ENCODE assay signal across 17 cellular contexts in genomic region chr16:4728676-4729075, GRCh38. TPM values are rescaled to one million over a fixed set of nuclear protein-coding genes. Genes with fewer than 3 reads are reported as not detected.
DNase-seq lines count a peak whose midpoint lies in the region; ATAC-seq, FAIRE-seq and TF ChIP-seq lines count a peak whose summit lies in the region.
"Had no signal": no experiment of that assay in that cellular context is flagged by ENCODE, and none has a peak within 500 bp of the region (broad histone marks: within the 10 kb centered on the region; RNA-seq: fewer than 3 reads in every experiment).

No MANE protein-coding gene starts in this region.

- H3K4me3 Mint-ChIP-seq in T-helper 17 cell (no peak overlapping the region), astrocyte (ENCODE audit: unreplicated experiment) (no peak overlapping the region), nephron progenitor cell (no peak overlapping the region)
- no peak overlapping the region for H3K4me3 Mint-ChIP-seq in stimulated activated effector memory CD8-positive, alpha-beta T cell treated with anti-CD3 and anti-CD28 coated beads, Interleukin-12 subunit alpha, Interleukin-12 subunit beta, amount 100 ng/mL, for 72 hours
- H3K4me3 Mint-ChIP-seq: CD4-positive, alpha-beta memory T cell had no signal

- H3K4me2 ChIP-seq in astrocyte (ENCODE audit: low read length) = no peak overlapping the region
- H3K4me2 ChIP-seq: A549 had no signal

- H3K4me3 ChIP-seq in astrocyte (ENCODE audit: insufficient read depth, low read depth, low read length) = no peak overlapping the region
- H3K4me3 ChIP-seq: A549, GM23248 had no signal

- peaks cover 4% of the 10 kb centered on the region for H3K4me1 ChIP-seq in astrocyte (ENCODE audit: insufficient read depth, low read length)
- H3K4me1 ChIP-seq: BE2C had no signal

- no peak for DNase-seq in T-helper 17 cell
- DNase-seq in astrocyte (ENCODE audit: low read depth) = no peak
- DNase-seq in nephron progenitor cell = no peak
- DNase-seq in stimulated activated effector memory CD8-positive, alpha-beta T cell treated with anti-CD3 and anti-CD28 coated beads, Interleukin-12 subunit alpha, Interleukin-12 subunit beta, amount 100 ng/mL, for 72 hours (ENCODE audit: low spot score in 2 of 2) = no peak
- DNase-seq in LoVo (ENCODE audit: low spot score) = no peak
- no peak for DNase-seq in T1000 (lab: John Stamatoyannopoulos, UW)
- DNase-seq: BE2C; CD4-positive, alpha-beta memory T cell; DMS79 treated with DMSO at 0.1 percent for 48 hours; EL; GM23248 had no signal

- peaks cover 2% of the 10 kb centered on the region for H3K36me3 Mint-ChIP-seq in T-helper 17 cell (ENCODE audit: low read depth)
- H3K36me3 Mint-ChIP-seq in astrocyte (ENCODE audit: low read depth, unreplicated experiment) = peaks cover 10% of the 10 kb centered on the region
- H3K36me3 Mint-ChIP-seq in nephron progenitor cell (ENCODE audit: low read depth) = peaks cover 37% of the 10 kb centered on the region
- H3K36me3 Mint-ChIP-seq in stimulated activated effector memory CD8-positive, alpha-beta T cell treated with anti-CD3 and anti-CD28 coated beads, Interleukin-12 subunit alpha, Interleukin-12 subunit beta, amount 100 ng/mL, for 72 hours = peaks cover 28% of the 10 kb centered on the region

- peaks cover 13% of the 10 kb centered on the region for H3K4me1 Mint-ChIP-seq in T-helper 17 cell
- peaks cover 10% of the 10 kb centered on the region for H3K4me1 Mint-ChIP-seq in astrocyte (ENCODE audit: low read depth, unreplicated experiment)
- peaks cover 29% of the 10 kb centered on the region for H3K4me1 Mint-ChIP-seq in nephron progenitor cell
- peaks cover 12% of the 10 kb centered on the region for H3K4me1 Mint-ChIP-seq in stimulated activated effector memory CD8-positive, alpha-beta T cell treated with anti-CD3 and anti-CD28 coated beads, Interleukin-12 subunit alpha, Interleukin-12 subunit beta, amount 100 ng/mL, for 72 hours

- H3K27me3 Mint-ChIP-seq in T-helper 17 cell (no peaks in the 10 kb centered on the region), astrocyte (ENCODE audit: low read depth, unreplicated experiment) (no peaks in the 10 kb centered on the region), nephron progenitor cell (ENCODE audit: low read depth, poor library complexity) (no peaks in the 10 kb centered on the region)
- H3K27me3 Mint-ChIP-seq: CD4-positive, alpha-beta memory T cell had no signal

- no peaks in the 10 kb centered on the region for H3K9me3 Mint-ChIP-seq in astrocyte (ENCODE audit: unreplicated experiment)
- H3K9me3 Mint-ChIP-seq in nephron progenitor cell = no peaks in the 10 kb centered on the region
- H3K9me3 Mint-ChIP-seq in stimulated activated effector memory CD8-positive, alpha-beta T cell treated with anti-CD3 and anti-CD28 coated beads, Interleukin-12 subunit alpha, Interleukin-12 subunit beta, amount 100 ng/mL, for 72 hours = no peaks in the 10 kb centered on the region
- H3K9me3 Mint-ChIP-seq: CD4-positive, alpha-beta memory T cell had no signal

- H3K27ac Mint-ChIP-seq in T-helper 17 cell (peak overlapping the region; percentile 65), astrocyte (ENCODE audit: unreplicated experiment) (peak overlapping the region; percentile 47), nephron progenitor cell (peak overlapping the region; percentile 66)
- peak overlapping the region; percentile 76 for H3K27ac Mint-ChIP-seq in stimulated activated effector memory CD8-positive, alpha-beta T cell treated with anti-CD3 and anti-CD28 coated beads, Interleukin-12 subunit alpha, Interleukin-12 subunit beta, amount 100 ng/mL, for 72 hours

- ATAC-seq in T-helper 17 cell = no peak
- ATAC-seq in stimulated activated effector memory CD8-positive, alpha-beta T cell treated with anti-CD3 and anti-CD28 coated beads, Interleukin-12 subunit alpha, Interleukin-12 subunit beta, amount 100 ng/mL, for 72 hours = no peak
- ATAC-seq: A549 had no signal

- no peak for TF ChIP-seq CTCF in astrocyte (IDR thresholded peaks at IDR 0.05; ENCODE audit: insufficient read depth, low read depth, low read length)
- TF ChIP-seq CTCF in nephron progenitor cell (IDR thresholded peaks at IDR 0.05) = no peak

- H4K20me1 ChIP-seq in astrocyte (ENCODE audit: insufficient read depth, low read length) = peaks cover 20% of the 10 kb centered on the region

- FAIRE-seq in astrocyte (lab: Jason Lieb, UNC) = no peak
- FAIRE-seq: A549, G401.6, GM12891, H54 had no signal

- H3K9me3 ChIP-seq in T-helper 17 cell (ENCODE audit: control insufficient read depth, low read length, poor library complexity, severe bottlenecking) (no peaks in the 10 kb centered on the region), astrocyte (ENCODE audit: insufficient read depth, low read depth, low read length) (no peaks in the 10 kb centered on the region)
- H3K9me3 ChIP-seq: A549, BE2C had no signal

- H3K27me3 ChIP-seq in astrocyte (ENCODE audit: insufficient read depth, low read length) = no peaks in the 10 kb centered on the region
- H3K27me3 ChIP-seq: BE2C had no signal

- H3K27ac ChIP-seq in astrocyte (ENCODE audit: low read depth, low read length) = no peak overlapping the region
- H3K27ac ChIP-seq: A549, C4-2B, GM23248 had no signal

- H3K9ac ChIP-seq in astrocyte (ENCODE audit: low read length) = no peak overlapping the region
- H3K9ac ChIP-seq: GM23248 had no signal

- H3K79me2 ChIP-seq in astrocyte (ENCODE audit: insufficient read depth, low read length) = peaks cover 38% of the 10 kb centered on the region

- peaks cover 9% of the 10 kb centered on the region for H3K36me3 ChIP-seq in astrocyte (ENCODE audit: insufficient read depth, low read length)

- H2AFZ ChIP-seq in astrocyte (ENCODE audit: low read depth, low read length) = no peak overlapping the region
- H2AFZ ChIP-seq: GM23248 had no signal

RNA-seq across cellular contexts. Expression of gene ANKS3, which starts 5.4 kb away (rescaled TPM):
- 10 to 100 TPM; 15.6 to 20.0 TPM for total RNA-seq in T-helper 17 cell
- 23.7 and 27.2 TPM in 2 replicates for total RNA-seq in astrocyte

RNA-seq across cellular contexts. Expression of gene DNAAF8, which starts 5.7 kb away (rescaled TPM):
- total RNA-seq in T-helper 17 cell = not detected
- total RNA-seq in astrocyte = 2.7 and 2.9 TPM in 2 replicates
- total RNA-seq: HT1080 had no signal

RNA-seq across cellular contexts. Expression of gene NUDT16L1, which starts 35.3 kb away (rescaled TPM):
- total RNA-seq in T-helper 17 cell = 10 to 100 TPM; 44.7 to 49.6 TPM
- total RNA-seq in astrocyte = 42.2 and 43.6 TPM in 2 replicates

RNA-seq across cellular contexts. Expression of gene ZNF500, which starts 38.3 kb away (rescaled TPM):
- total RNA-seq in T-helper 17 cell (10 to 100 TPM; 10.1 to 15.8 TPM), astrocyte (12.2 and 14.6 TPM in 2 replicates)

RNA-seq across cellular contexts. Expression of gene SEPTIN12, which starts 59.5 kb away (rescaled TPM):
- total RNA-seq in T-helper 17 cell = not detected
- total RNA-seq in astrocyte = 4.4 and 5.9 TPM in 2 replicates
- total RNA-seq: CD4-positive, alpha-beta memory T cell; GM23248; HT1080 had no signal
